In genomic region chr4:158766419-158767044, GRCh38 we compare ENCODE assay signal across 28 cellular contexts. TPM values are rescaled to one million over a fixed set of nuclear protein-coding genes. Genes with fewer than 3 reads are reported as not detected.
A peak's percentile ranks its signal among the peaks of the same experiment; 100 is the strongest.
DNase-seq lines count a peak whose midpoint lies in the region; ATAC-seq and TF ChIP-seq lines count a peak whose summit lies in the region.
"Had no signal": no experiment of that assay in that cellular context is flagged by ENCODE, and none has a peak within 500 bp of the region (broad histone marks: within the 10 kb centered on the region; RNA-seq: fewer than 3 reads in every experiment).

No MANE protein-coding gene starts in this region.

- no peak overlapping the region for H3K4me3 ChIP-seq in PC-9
- H3K4me3 ChIP-seq: gastrocnemius medialis, skin epidermis, tibial artery had no signal

- POLR2A ChIA-PET in PC-9 (lab: Charles Lee; ENCODE audit: unreplicated experiment) = interaction anchor here (0.5 to 0.6 kb wide), 2 partner anchors 62 to 152 kb away, joined by 3 to 6 read pairs; no protein-coding TSS in a partner anchor

- H3K9me3 ChIP-seq in PC-9 (ENCODE audit: insufficient read depth, low read depth) = no peaks in the 10 kb centered on the region
- H3K9me3 ChIP-seq: gastrocnemius medialis, tibial artery had no signal

- ATAC-seq in stimulated activated naive CD8-positive, alpha-beta T cell treated with anti-CD3 and anti-CD28 coated beads, Interleukin-15, amount 100 ng/mL, for 72 hours = no peak
- ATAC-seq in GM19395 (IDR thresholded peaks at IDR 0.05; ENCODE audit: unreplicated experiment) = no peak
- ATAC-seq: gastrocnemius medialis; stimulated activated naive CD8-positive, alpha-beta T cell treated with anti-CD3 and anti-CD28 coated beads, Interleukin-15, Interleukin-2, amounts not matched to agents 100 U/mL and 50 U/mL, for 24 hours had no signal

- peaks cover 5% of the 10 kb centered on the region for H3K27me3 Mint-ChIP-seq in stimulated activated naive CD8-positive, alpha-beta T cell treated with anti-CD3 and anti-CD28 coated beads, Interleukin-15, Interleukin-2, amounts not matched to agents 100 ng/mL and 50 ng/mL, for 24 hours
- no peaks in the 10 kb centered on the region for H3K27me3 Mint-ChIP-seq in stimulated activated naive CD8-positive, alpha-beta T cell treated with anti-CD3 and anti-CD28 coated beads, Interleukin-15, amount 100 ng/mL, for 72 hours

- no peaks in the 10 kb centered on the region for H3K79me2 ChIP-seq in PC-9 (ENCODE audit: low read depth)

- no peak overlapping the region for H3K4me2 ChIP-seq in PC-9

- no peak overlapping the region for H2AFZ ChIP-seq in PC-9

- CTCF ChIA-PET in PC-9 (lab: Charles Lee) = no interaction called here

- no peak for TF ChIP-seq CTCF in PC-9 (conservative IDR thresholded peaks at IDR 0.05)

- BruUV-seq in PC-9 (replicated peaks; lab: Mats Ljungman, UMichigan) = no TSS peak

- H3K9me3 Mint-ChIP-seq in stimulated activated naive CD8-positive, alpha-beta T cell treated with anti-CD3 and anti-CD28 coated beads, Interleukin-15, Interleukin-2, amounts not matched to agents 100 ng/mL and 50 ng/mL, for 24 hours = no peaks in the 10 kb centered on the region
- H3K9me3 Mint-ChIP-seq in stimulated activated naive CD8-positive, alpha-beta T cell treated with anti-CD3 and anti-CD28 coated beads, Interleukin-15, amount 100 ng/mL, for 72 hours = no peaks in the 10 kb centered on the region
- H3K9me3 Mint-ChIP-seq: activated naive CD8-positive, alpha-beta T cell treated with anti-CD3 and anti-CD28 coated beads, Interleukin-2, amount 10 ng/mL, durations not matched to agents 7 days and 5 days; immature natural killer cell; T-helper 1 cell treated with Interleukin-12 subunit alpha and Interleukin-12 subunit beta and Interleukin-4 antibody, amounts not matched to agents 30 μg/mL and 1 μg/mL, for 36 hours had no signal

- H3K4me1 ChIP-seq in PC-9 (replicated peaks; ENCODE audit: insufficient read depth) = no peaks in the 10 kb centered on the region

- DNase-seq in stimulated activated naive CD8-positive, alpha-beta T cell treated with anti-CD3 and anti-CD28 coated beads, Interleukin-15, amount 100 ng/mL, for 72 hours = no peak
- DNase-seq in SIG-M5 (lab: John Stamatoyannopoulos, UW) (peak; percentile 52), NCI-H82 treated with DMSO at 0.1 percent for 48 hours (lab: John Stamatoyannopoulos, UW; ENCODE audit: unreplicated experiment) (no peak), PC-9 (no peak), GOT3 (lab: John Stamatoyannopoulos, UW) (no peak)
- DNase-seq: activated CD4-positive, alpha-beta T cell treated with anti-CD3 and anti-CD28 coated beads for 4 hours; activated CD8-positive, alpha-beta memory T cell treated with anti-CD3 and anti-CD28 coated beads for 24 hours; activated effector memory CD4-positive, alpha-beta T cell treated with anti-CD3 and anti-CD28 coated beads, Interleukin-2, amount 50 U/mL, for 16 hours; activated naive CD8-positive, alpha-beta T cell treated with anti-CD3 and anti-CD28 coated beads, Interleukin-2, amount 10 ng/mL, durations not matched to agents 7 days and 5 days; activated T-cell treated with anti-CD3 and anti-CD28 coated beads, Interleukin-2, amount 50 U/mL, for 1 hour; central memory CD4-positive, alpha-beta T cell; gastrocnemius medialis; hypothalamus; immature natural killer cell; mesendoderm; NCI-H1048; NCI-H1694 treated with DMSO at 0.1 percent for 48 hours; NCI-H2171 treated with DMSO at 0.1 percent for 48 hours; NK-92 treated with Interleukin-12 subunit alpha and Interleukin-12 subunit beta, amount 100 ng/mL, for 24 hours; nucleus accumbens; stimulated activated naive CD8-positive, alpha-beta T cell treated with anti-CD3 and anti-CD28 coated beads, Interleukin-15, Interleukin-2, amounts not matched to agents 100 U/mL and 50 U/mL, for 24 hours; tibial artery had no signal

- H3K36me3 Mint-ChIP-seq in stimulated activated naive CD8-positive, alpha-beta T cell treated with anti-CD3 and anti-CD28 coated beads, Interleukin-15, Interleukin-2, amounts not matched to agents 100 ng/mL and 50 ng/mL, for 24 hours (ENCODE audit: low read depth) = no peaks in the 10 kb centered on the region
- H3K36me3 Mint-ChIP-seq: immature natural killer cell had no signal

- peak overlapping the region; percentile 18 for H3K27ac Mint-ChIP-seq in stimulated activated naive CD8-positive, alpha-beta T cell treated with anti-CD3 and anti-CD28 coated beads, Interleukin-15, Interleukin-2, amounts not matched to agents 100 ng/mL and 50 ng/mL, for 24 hours
- no peak overlapping the region for H3K27ac Mint-ChIP-seq in stimulated activated naive CD8-positive, alpha-beta T cell treated with anti-CD3 and anti-CD28 coated beads, Interleukin-15, amount 100 ng/mL, for 72 hours
- H3K27ac Mint-ChIP-seq: activated naive CD8-positive, alpha-beta T cell treated with anti-CD3 and anti-CD28 coated beads, Interleukin-2, amount 10 ng/mL, durations not matched to agents 7 days and 5 days; B cell; T-helper 1 cell treated with Interleukin-12 subunit alpha and Interleukin-12 subunit beta and Interleukin-4 antibody, amounts not matched to agents 30 μg/mL and 1 μg/mL, for 36 hours had no signal

- no peaks in the 10 kb centered on the region for H4K20me1 ChIP-seq in PC-9 (ENCODE audit: insufficient read depth)

- no peak overlapping the region for H3K4me3 Mint-ChIP-seq in stimulated activated naive CD8-positive, alpha-beta T cell treated with anti-CD3 and anti-CD28 coated beads, Interleukin-15, Interleukin-2, amounts not matched to agents 100 ng/mL and 50 ng/mL, for 24 hours
- no peak overlapping the region for H3K4me3 Mint-ChIP-seq in stimulated activated naive CD8-positive, alpha-beta T cell treated with anti-CD3 and anti-CD28 coated beads, Interleukin-15, amount 100 ng/mL, for 72 hours
- H3K4me3 Mint-ChIP-seq: activated naive CD8-positive, alpha-beta T cell treated with anti-CD3 and anti-CD28 coated beads, Interleukin-2, amount 10 ng/mL, durations not matched to agents 7 days and 5 days; B cell; T-helper 1 cell treated with Interleukin-12 subunit alpha and Interleukin-12 subunit beta and Interleukin-4 antibody, amounts not matched to agents 30 μg/mL and 1 μg/mL, for 36 hours had no signal

- H3K27ac ChIP-seq in layer of hippocampus (ENCODE audit: low read depth, low read length) (peak overlapping the region; percentile 42), PC-9 (no peak overlapping the region)
- H3K27ac ChIP-seq: skin epidermis had no signal

- no peaks in the 10 kb centered on the region for H3K9me2 ChIP-seq in PC-9 (ENCODE audit: insufficient read depth)

- no peaks in the 10 kb centered on the region for H3K36me3 ChIP-seq in PC-9 (ENCODE audit: low read depth)
- H3K36me3 ChIP-seq: gastrocnemius medialis, tibial artery had no signal

- H3F3A ChIP-seq in PC-9 (ENCODE audit: insufficient read depth, low read depth) = no peaks in the 10 kb centered on the region

- peaks cover 28% of the 10 kb centered on the region for H3K4me1 Mint-ChIP-seq in stimulated activated naive CD8-positive, alpha-beta T cell treated with anti-CD3 and anti-CD28 coated beads, Interleukin-15, Interleukin-2, amounts not matched to agents 100 ng/mL and 50 ng/mL, for 24 hours (ENCODE audit: low read depth)
- peaks cover 38% of the 10 kb centered on the region for H3K4me1 Mint-ChIP-seq in stimulated activated naive CD8-positive, alpha-beta T cell treated with anti-CD3 and anti-CD28 coated beads, Interleukin-15, amount 100 ng/mL, for 72 hours

- no peaks in the 10 kb centered on the region for H3K27me3 ChIP-seq in layer of hippocampus (ENCODE audit: control insufficient read depth, insufficient read depth, low read length)
- H3K27me3 ChIP-seq in PC-9 (ENCODE audit: insufficient read depth, low read depth) = no peaks in the 10 kb centered on the region
- H3K27me3 ChIP-seq: gastrocnemius medialis, tibial artery had no signal

- intact Hi-C loops in PC-9 (cut with micrococcal nuclease; ENCODE audit: unreplicated experiment) = no loop called here

RNA-seq across cellular contexts. Expression of gene FNIP2, which starts 2.3 kb away (rescaled TPM):
- 2.1 and 2.5 TPM in 2 replicates for total RNA-seq in PC-9 (2021)

RNA-seq across cellular contexts. Expression of gene PPID, which starts 43.3 kb away (rescaled TPM):
- 21.4 and 28.2 TPM in 2 replicates for total RNA-seq in PC-9 (2021)
